In genomic region chr10:101856626-101857025, GRCh38 we compare ENCODE assay signal across 23 cellular contexts. TPM values are rescaled to one million over a fixed set of nuclear protein-coding genes. Genes with fewer than 3 reads are reported as not detected.
DNase-seq lines count a peak whose midpoint lies in the region; ATAC-seq and TF ChIP-seq lines count a peak whose summit lies in the region.
"Had no signal": no experiment of that assay in that cellular context is flagged by ENCODE, and none has a peak within 500 bp of the region (broad histone marks: within the 10 kb centered on the region; RNA-seq: fewer than 3 reads in every experiment).

No MANE protein-coding gene starts in this region.

- H3K4me1 ChIP-seq in right cardiac atrium (ENCODE audit: control insufficient read depth, insufficient read depth, low read length) (peaks cover 14% of the 10 kb centered on the region), heart right ventricle (peaks cover 6 to 53% (median 45%) of the 10 kb centered on the region in 9 donors)
- no peaks in the 10 kb centered on the region for H3K4me1 ChIP-seq in effector memory CD4-positive, alpha-beta T cell (ENCODE audit: control insufficient read depth, insufficient read depth, low read length, poor library complexity, severe bottlenecking)
- H3K4me1 ChIP-seq: neural progenitor cell had no signal

- TF ChIP-seq CTCF in heart right ventricle (IDR thresholded peaks at IDR 0.05) (no peak), fibroblast of villous mesenchyme (IDR thresholded peaks at IDR 0.05; ENCODE audit: insufficient read depth, low read depth, low read length) (no peak)

- intact Hi-C loops in right cardiac atrium (cut with DNase I), result no loop called here
- intact Hi-C loops in heart right ventricle (cut with DNase I), result no loop called here
- intact Hi-C loops in posterior vena cava (cut with DNase I), result no loop called here

- ATAC-seq in right cardiac atrium (no peak), heart right ventricle (no peak)
- ATAC-seq: effector memory CD8-positive, alpha-beta T cell; PC-3; Right ventricle myocardium inferior had no signal

- no peak for DNase-seq in right cardiac atrium
- DNase-seq in heart right ventricle, result no peak
- peak; percentile 84 for DNase-seq in amniotic epithelial cell (ENCODE audit: low read depth)
- peak; percentile 61 for DNase-seq in fibroblast of villous mesenchyme (ENCODE audit: low read depth)
- DNase-seq in effector memory CD4-positive, alpha-beta T cell, result no peak
- no peak for DNase-seq in stimulated activated CD4-positive, alpha-beta T cell treated with anti-CD3 and anti-CD28 coated beads, Interleukin-2, amount 100 ng/mL, for 48 hours
- DNase-seq in posterior vena cava (ENCODE audit: low spot score), result no peak
- DNase-seq in NCI-H2107 (lab: John Stamatoyannopoulos, UW), result no peak
- DNase-seq: activated CD4-positive, alpha-beta memory T cell treated with anti-CD3 and anti-CD28 coated beads for 36 hours; activated CD8-positive, alpha-beta memory T cell treated with anti-CD3 and anti-CD28 coated beads, Interleukin-2, amount 50 U/mL, for 48 hours; activated effector memory CD4-positive, alpha-beta T cell treated with Interleukin-2 at 50 U/mL for 16 hours; activated naive CD8-positive, alpha-beta T cell treated with anti-CD3 and anti-CD28 coated beads, Interleukin-2, amount 10 ng/mL, durations not matched to agents 7 days and 5 days; C1 segment of cervical spinal cord; DND-41; effector memory CD8-positive, alpha-beta T cell; glutamatergic neuron; NCI-H1436; NCI-H510A treated with DMSO at 0.1 percent for 48 hours; PC-3; SW 1271 had no signal

- H3K9me3 ChIP-seq in right cardiac atrium (ENCODE audit: control insufficient read depth, low read length) (no peaks in the 10 kb centered on the region), heart right ventricle (peaks cover 0 to 15% (median 8%) of the 10 kb centered on the region in 11 donors)
- H3K9me3 ChIP-seq in effector memory CD4-positive, alpha-beta T cell (ENCODE audit: control insufficient read depth, low read length), result no peaks in the 10 kb centered on the region

- no peak overlapping the region for H3K4me3 ChIP-seq in right cardiac atrium (ENCODE audit: low read length)
- no peak overlapping the region for H3K4me3 ChIP-seq in heart right ventricle
- H3K4me3 ChIP-seq in fibroblast of villous mesenchyme (ENCODE audit: low read depth, low read length), result no peak overlapping the region
- no peak overlapping the region for H3K4me3 ChIP-seq in effector memory CD4-positive, alpha-beta T cell (ENCODE audit: insufficient read depth, low read depth, low read length, poor library complexity, severe bottlenecking)
- H3K4me3 ChIP-seq: esophagus muscularis mucosa, neural progenitor cell had no signal

- H3K36me3 ChIP-seq in heart right ventricle, result peaks cover 0 to 10% (median 0%) of the 10 kb centered on the region in 9 donors
- no peaks in the 10 kb centered on the region for H3K36me3 ChIP-seq in effector memory CD4-positive, alpha-beta T cell (ENCODE audit: control insufficient read depth, insufficient read depth, low read length)
- H3K36me3 ChIP-seq: esophagus muscularis mucosa, neural progenitor cell had no signal

- peak overlapping the region; percentile 39 for H3K27ac ChIP-seq in right cardiac atrium (ENCODE audit: low read length)
- peak overlapping the region in 4 of 10 donors; percentile 3 to 62 (median 46) for H3K27ac ChIP-seq in heart right ventricle
- H3K27ac ChIP-seq in effector memory CD4-positive, alpha-beta T cell (ENCODE audit: insufficient read depth, low read length, poor library complexity, severe bottlenecking), result no peak overlapping the region
- H3K27ac ChIP-seq: esophagus muscularis mucosa, neural progenitor cell had no signal

- H3K27me3 ChIP-seq in right cardiac atrium (ENCODE audit: control insufficient read depth, insufficient read depth) (no peaks in the 10 kb centered on the region), heart right ventricle (no peaks in the 10 kb centered on the region)
- no peaks in the 10 kb centered on the region for H3K27me3 ChIP-seq in effector memory CD4-positive, alpha-beta T cell (replicated peaks; ENCODE audit: control insufficient read depth, insufficient read depth, low read length, poor library complexity, severe bottlenecking)
- H3K27me3 ChIP-seq: esophagus muscularis mucosa, neural progenitor cell had no signal

RNA-seq across cellular contexts. Expression of gene KCNIP2, which starts 13.0 kb away (rescaled TPM):
- total RNA-seq in right cardiac atrium (100 to 1,000 TPM; 368 to 977 (median 629) TPM), heart right ventricle (100 to 1,000 TPM in 7 of 10 donors, 10 to 100 TPM in 3; 15.5 to 707 (median 190) TPM), fibroblast of villous mesenchyme (0.86 and 0.97 TPM in 2 replicates), posterior vena cava (1 to 10 TPM; 2.3 to 2.7 TPM)
- polyA plus RNA-seq in right cardiac atrium (729 TPM), heart right ventricle (100 to 1,000 TPM; 264 to 452 TPM)

RNA-seq across cellular contexts. Expression of gene OGA, which starts 38.4 kb away (rescaled TPM):
- total RNA-seq in right cardiac atrium, result 10 to 100 TPM; 67.8 to 96.4 (median 85.4) TPM
- 41.1 TPM for polyA plus RNA-seq in right cardiac atrium
- total RNA-seq in heart right ventricle, result 100 to 1,000 TPM in 7 of 10 donors, 10 to 100 TPM in 3; 65.6 to 146 (median 119) TPM
- 10 to 100 TPM; 28.7 to 74.3 TPM for polyA plus RNA-seq in heart right ventricle
- total RNA-seq in fibroblast of villous mesenchyme, result 80.3 and 93.1 TPM in 2 replicates
- 100 to 1,000 TPM in 1 of 2 donors, 10 to 100 TPM in 1; 87.7 to 125 TPM for total RNA-seq in posterior vena cava

Comparison
In these comparisons a context has a peak if more than half of its experiments do, and no peak if none do; other contexts are left out.
1. DNase-seq: peak in amniotic epithelial cell (single experiment) and fibroblast of villous mesenchyme (single experiment); none in right cardiac atrium (0 of 3), heart right ventricle (0 of 2), effector memory CD4-positive, alpha-beta T cell (0 of 3), stimulated activated CD4-positive, alpha-beta T cell treated with anti-CD3 and anti-CD28 coated beads, Interleukin-2, amount 100 ng/mL, for 48 hours (0 of 2), posterior vena cava (single experiment) and NCI-H2107 (single experiment).